Comparison of ENCODE assay signal across 33 cellular contexts in genomic region chr1:29497395-29498125, GRCh38.
"Had no signal": no experiment of that assay in that cellular context is flagged by ENCODE, and none has a peak within 500 bp of the region (broad histone marks: within the 10 kb centered on the region; RNA-seq: fewer than 3 reads in every experiment).

No MANE protein-coding gene starts in this region.

- H3K27ac ChIP-seq: breast epithelium, left ventricle myocardium inferior, neutrophil, ovary, prostate gland, suprapubic skin, tibial nerve, uterus had no signal

- H3K4me3 ChIP-seq: breast epithelium, left ventricle myocardium inferior, lung, mucosa of descending colon, ovary, prostate gland, suprapubic skin, tibial nerve, uterus had no signal

- H3K36me3 ChIP-seq: breast epithelium, left ventricle myocardium inferior, neutrophil, ovary, prostate gland, suprapubic skin, tibial nerve, uterus had no signal

- H3K9me3 ChIP-seq: neutrophil, ovary, prostate gland, SK-N-SH, uterus had no signal

- H3K27me3 ChIP-seq: breast epithelium, neutrophil, ovary, tibial nerve, uterus had no signal

- H3K27ac Mint-ChIP-seq: activated CD4-positive, alpha-beta memory T cell treated with anti-CD3 and anti-CD28 coated beads, Interleukin-2, amount 10 ng/mL, durations not matched to agents 7 days and 5 days; activated CD4-positive, alpha-beta T cell treated with anti-CD3 and anti-CD28 coated beads, Interleukin-2, amount 10 ng/mL, durations not matched to agents 7 days and 5 days; activated naive CD4-positive, alpha-beta T cell treated with anti-CD3 and anti-CD28 coated beads, Interleukin-2, amount 50 U/mL, for 24 hours; activated naive CD8-positive, alpha-beta T cell treated with anti-CD3 and anti-CD28 coated beads, Interleukin-2, amount 50 U/mL, for 24 hours; activated T-helper 1 cell treated with anti-CD3 and anti-CD28 coated beads, Interleukin-12 subunit alpha, Interleukin-12 subunit beta, Interleukin-2, Interleukin-4 antibody, amounts not matched to agents 30 ng/mL and 10 ng/mL and 1 ng/mL, durations not matched to agents 14 hours and 24 hours and 36 hours; natural killer cell treated with Interleukin-12 subunit alpha and Interleukin-12 subunit beta and Interleukin-15 and Interleukin-18, amount 100 ng/mL, for 72 hours; stimulated activated naive B cell treated with anti-CD40 and anti-IgM and Interleukin-4, amounts not matched to agents 10 μg/mL and 1 μg/mL and 100 μg/mL, for 72 hours; T-helper 17 cell had no signal

- H3K4me3 Mint-ChIP-seq: activated CD4-positive, alpha-beta memory T cell treated with anti-CD3 and anti-CD28 coated beads, Interleukin-2, amount 10 ng/mL, durations not matched to agents 7 days and 5 days; activated CD4-positive, alpha-beta T cell treated with anti-CD3 and anti-CD28 coated beads, Interleukin-2, amount 10 ng/mL, durations not matched to agents 7 days and 5 days; activated naive CD4-positive, alpha-beta T cell treated with anti-CD3 and anti-CD28 coated beads, Interleukin-2, amount 50 U/mL, for 24 hours; activated naive CD8-positive, alpha-beta T cell treated with anti-CD3 and anti-CD28 coated beads, Interleukin-2, amount 50 U/mL, for 24 hours; activated T-helper 1 cell treated with anti-CD3 and anti-CD28 coated beads, Interleukin-12 subunit alpha, Interleukin-12 subunit beta, Interleukin-2, Interleukin-4 antibody, amounts not matched to agents 30 ng/mL and 10 ng/mL and 1 ng/mL, durations not matched to agents 14 hours and 24 hours and 36 hours; natural killer cell treated with Interleukin-12 subunit alpha and Interleukin-12 subunit beta and Interleukin-15 and Interleukin-18, amount 100 ng/mL, for 72 hours; stimulated activated naive B cell treated with anti-CD40 and anti-IgM and Interleukin-4, amounts not matched to agents 10 μg/mL and 1 μg/mL and 100 μg/mL, for 72 hours; T-helper 17 cell had no signal

- H3K36me3 Mint-ChIP-seq: activated naive CD4-positive, alpha-beta T cell treated with anti-CD3 and anti-CD28 coated beads, Interleukin-2, amount 50 U/mL, for 24 hours; natural killer cell treated with Interleukin-12 subunit alpha and Interleukin-12 subunit beta and Interleukin-15 and Interleukin-18, amount 100 ng/mL, for 72 hours had no signal

- H3K4me1 ChIP-seq: breast epithelium, left ventricle myocardium inferior, prostate gland, suprapubic skin, tibial nerve, uterus had no signal

- H3K4me1 Mint-ChIP-seq: activated CD4-positive, alpha-beta memory T cell treated with anti-CD3 and anti-CD28 coated beads, Interleukin-2, amount 10 ng/mL, durations not matched to agents 7 days and 5 days; activated CD4-positive, alpha-beta T cell treated with anti-CD3 and anti-CD28 coated beads, Interleukin-2, amount 10 ng/mL, durations not matched to agents 7 days and 5 days; activated naive CD4-positive, alpha-beta T cell treated with anti-CD3 and anti-CD28 coated beads, Interleukin-2, amount 50 U/mL, for 24 hours; activated naive CD8-positive, alpha-beta T cell treated with anti-CD3 and anti-CD28 coated beads, Interleukin-2, amount 50 U/mL, for 24 hours; stimulated activated naive B cell treated with anti-CD40 and anti-IgM and Interleukin-4, amounts not matched to agents 10 μg/mL and 1 μg/mL and 100 μg/mL, for 72 hours; T-helper 17 cell had no signal

- FAIRE-seq: frontal cortex, small intestine had no signal

- H3K9ac ChIP-seq: SK-N-SH had no signal

- H3K9me3 Mint-ChIP-seq: activated CD4-positive, alpha-beta memory T cell treated with anti-CD3 and anti-CD28 coated beads, Interleukin-2, amount 10 ng/mL, durations not matched to agents 7 days and 5 days; activated CD4-positive, alpha-beta T cell treated with anti-CD3 and anti-CD28 coated beads, Interleukin-2, amount 10 ng/mL, durations not matched to agents 7 days and 5 days; activated naive CD4-positive, alpha-beta T cell treated with anti-CD3 and anti-CD28 coated beads, Interleukin-2, amount 50 U/mL, for 24 hours; activated T-helper 1 cell treated with anti-CD3 and anti-CD28 coated beads, Interleukin-12 subunit alpha, Interleukin-12 subunit beta, Interleukin-2, Interleukin-4 antibody, amounts not matched to agents 30 ng/mL and 10 ng/mL and 1 ng/mL, durations not matched to agents 14 hours and 24 hours and 36 hours; natural killer cell treated with Interleukin-12 subunit alpha and Interleukin-12 subunit beta and Interleukin-15 and Interleukin-18, amount 100 ng/mL, for 72 hours had no signal

- H3K4me2 ChIP-seq: SK-N-SH had no signal

- DNase-seq: activated CD4-positive, alpha-beta T cell treated with anti-CD3 and anti-CD28 coated beads, Interleukin-2, amount 10 ng/mL, durations not matched to agents 7 days and 5 days; activated CD4-positive, CD25-positive, alpha-beta regulatory T cell treated with anti-CD3 and anti-CD28 coated beads, Interleukin-2, amount 50 U/mL, for 72 hours; activated gamma-delta T cell treated with Interleukin-2 at 50 U/mL for 16 hours; activated naive CD8-positive, alpha-beta T cell treated with anti-CD3 and anti-CD28 coated beads, Interleukin-2, amount 50 U/mL, for 24 hours; activated T-cell treated with anti-CD3 and anti-CD28 coated beads, Interleukin-2, amount 50 U/mL, for 1 hour; amygdala; central memory CD4-positive, alpha-beta T cell; dermis blood vessel endothelial cell; effector CD8-positive, alpha-beta T cell; left ventricle myocardium inferior; mesendoderm; mucosa of descending colon; ovary; retina; SK-N-SH; small intestine; stimulated activated CD4-positive, alpha-beta T cell treated with anti-CD3 and anti-CD28 coated beads, Interleukin-1b, Interleukin-23, amount 100 ng/mL, for 48 hours; stimulated activated naive B cell treated with anti-CD40 and anti-IgM and Interleukin-4, amounts not matched to agents 10 μg/mL and 1 μg/mL and 100 μg/mL, for 72 hours; SW 1271; T-helper 17 cell; T1000; uterus had no signal
